Comparison of ENCODE assay signal across 8 cellular contexts in the genomic region with DNA sequence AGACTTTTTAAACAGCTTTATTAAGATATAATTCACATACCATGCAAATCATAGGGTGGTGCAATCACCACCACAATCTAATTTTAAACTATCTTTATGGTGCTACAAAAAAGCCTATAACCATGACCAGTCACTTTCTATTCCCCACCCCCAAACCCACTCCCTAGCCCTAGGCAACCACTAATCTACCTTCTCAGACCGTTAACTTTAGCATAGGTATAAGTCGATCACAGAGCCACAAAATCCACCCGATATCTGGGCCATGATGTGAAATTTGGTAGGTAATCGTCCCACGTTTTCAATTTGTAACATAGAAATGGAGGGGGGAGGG. TPM values are rescaled to one million over a fixed set of nuclear protein-coding genes. Genes with fewer than 3 reads are reported as not detected.
DNase-seq lines count a peak whose midpoint lies in the region; ATAC-seq and TF ChIP-seq lines count a peak whose summit lies in the region.

No MANE protein-coding gene starts in this region.

- no peaks in the 10 kb centered on the region for H3K4me1 ChIP-seq in fibroblast of lung (ENCODE audit: control insufficient read depth, extremely low read depth, insufficient read depth, low read length)

- peak overlapping the region; percentile 95 for H3K9ac ChIP-seq in fibroblast of lung (ENCODE audit: insufficient read depth, low read length)

- peak overlapping the region; percentile 74 to 94 (median 80) for H3K4me3 ChIP-seq in fibroblast of lung (replicated peaks in 1 of 4; ENCODE audit: control extremely low read depth in 1 of 4, insufficient read depth in 1 of 4, low read depth in 3 of 4, low read length in 4 of 4)

- no peak for TF ChIP-seq CTCF in Calu3 (IDR thresholded peaks at IDR 0.05; ENCODE audit: unreplicated experiment)
- TF ChIP-seq CTCF in fibroblast of lung (conservative IDR thresholded peaks at IDR 0.05 in 1 of 2, IDR thresholded peaks at IDR 0.05 in 1 of 2; ENCODE audit: low read depth in 1 of 2, low read length in 2 of 2): no peak

- intact Hi-C loops in Calu3 (cut with micrococcal nuclease; ENCODE audit: unreplicated experiment): no loop called here
- intact Hi-C loops in sciatic nerve (cut with DNase I): no loop called here

- CTCF ChIA-PET in Calu3 (lab: Charles Lee): no interaction called here

- no peak for DNase-seq in Calu3
- peak; percentile 12 for DNase-seq in SIG-M5 (lab: John Stamatoyannopoulos, UW)
- no peak for DNase-seq in fibroblast of lung (ENCODE audit: low read depth in 2 of 2)
- no peak for DNase-seq in sciatic nerve (ENCODE audit: low spot score)
- no peak for DNase-seq in NCI-H345 (lab: John Stamatoyannopoulos, UW)

- H3K4me1 Mint-ChIP-seq in Calu3 (ENCODE audit: low read depth, unreplicated experiment): no peaks in the 10 kb centered on the region

- H3K36me3 ChIP-seq in fibroblast of lung (ENCODE audit: control insufficient read depth, insufficient read depth, low read length): peaks cover 9% of the 10 kb centered on the region

- no peaks in the 10 kb centered on the region for H4K20me1 ChIP-seq in fibroblast of lung (ENCODE audit: control insufficient read depth, extremely low read depth, insufficient read depth, low read length)

- H3K4me3 Mint-ChIP-seq in Calu3 (ENCODE audit: low read depth, unreplicated experiment): peak overlapping the region; percentile 86

- H3K27ac Mint-ChIP-seq in Calu3 (ENCODE audit: unreplicated experiment): peak overlapping the region; percentile 95

- H3K27me3 Mint-ChIP-seq in Calu3 (ENCODE audit: unreplicated experiment): no peaks in the 10 kb centered on the region

- peak overlapping the region; percentile 92 for H3K27ac ChIP-seq in fibroblast of lung (ENCODE audit: insufficient read depth, low read length)

- ATAC-seq in HG02642 (IDR thresholded peaks at IDR 0.05; ENCODE audit: poor library complexity, unreplicated experiment) (peak; percentile 22), sciatic nerve (peak; percentile 5), HG03139 (IDR thresholded peaks at IDR 0.05; ENCODE audit: unreplicated experiment) (no peak), GM18498 (IDR thresholded peaks at IDR 0.05; ENCODE audit: unreplicated experiment) (no peak)

- H3K79me2 ChIP-seq in fibroblast of lung (ENCODE audit: control insufficient read depth, insufficient read depth, low read length): peaks cover 25% of the 10 kb centered on the region

- BruUV-seq in Calu3 (replicated peaks; lab: Mats Ljungman, UMichigan): TSS peak; percentile 98

- H3K4me2 ChIP-seq in fibroblast of lung (ENCODE audit: extremely low read depth, insufficient read depth, low read length): peak overlapping the region; percentile 67

- H2AFZ ChIP-seq in fibroblast of lung (ENCODE audit: low read length): peak overlapping the region; percentile 56

- no peaks in the 10 kb centered on the region for H3K9me3 Mint-ChIP-seq in Calu3 (ENCODE audit: low read depth, unreplicated experiment)

- no peaks in the 10 kb centered on the region for H3K9me3 ChIP-seq in fibroblast of lung (ENCODE audit: control insufficient read depth, insufficient read depth, low read depth, low read length)

- H3K27me3 ChIP-seq in fibroblast of lung (ENCODE audit: control insufficient read depth, insufficient read depth, low read length): no peaks in the 10 kb centered on the region

- peaks cover 42% of the 10 kb centered on the region for H3K36me3 Mint-ChIP-seq in Calu3 (ENCODE audit: insufficient read depth, unreplicated experiment)

RNA-seq across cellular contexts. Expression of gene POM121, which starts 0.5 kb away (rescaled TPM):
- total RNA-seq in Calu3 (2022) (31.0 and 33.2 TPM in 2 replicates), fibroblast of lung (3.1 and 4.8 TPM in 2 replicates), sciatic nerve (32.5 TPM)
- 6.3 and 10.0 TPM in 2 replicates for polyA plus RNA-seq in fibroblast of lung
- polyA plus RNA-seq in fibroblast of lung (2012): 15.9 and 22.9 TPM in 2 replicates
- polyA minus RNA-seq in fibroblast of lung (ENCODE audit: low replicate concordance): 26.8 and 57.3 TPM in 2 replicates

RNA-seq across cellular contexts. Expression of gene TRIM74, which starts 44.9 kb away (rescaled TPM):
- total RNA-seq in Calu3 (2022) (0.33 TPM in 1 of 2 replicates, not detected in the other), fibroblast of lung (not detected in 2 replicates), sciatic nerve (2.0 TPM)
- not detected in 2 replicates for polyA plus RNA-seq in fibroblast of lung
- not detected in 2 replicates for polyA plus RNA-seq in fibroblast of lung (2012)
- not detected in 2 replicates for polyA minus RNA-seq in fibroblast of lung (ENCODE audit: low replicate concordance)

Comparison
In these comparisons a context has a peak if more than half of its experiments do, and no peak if none do; other contexts are left out.
1. ATAC-seq: peak in HG02642 (single experiment) and sciatic nerve (single experiment); none in HG03139 (single experiment) and GM18498 (single experiment).